ENCODE assay signal across 26 cellular contexts in the genomic region with DNA sequence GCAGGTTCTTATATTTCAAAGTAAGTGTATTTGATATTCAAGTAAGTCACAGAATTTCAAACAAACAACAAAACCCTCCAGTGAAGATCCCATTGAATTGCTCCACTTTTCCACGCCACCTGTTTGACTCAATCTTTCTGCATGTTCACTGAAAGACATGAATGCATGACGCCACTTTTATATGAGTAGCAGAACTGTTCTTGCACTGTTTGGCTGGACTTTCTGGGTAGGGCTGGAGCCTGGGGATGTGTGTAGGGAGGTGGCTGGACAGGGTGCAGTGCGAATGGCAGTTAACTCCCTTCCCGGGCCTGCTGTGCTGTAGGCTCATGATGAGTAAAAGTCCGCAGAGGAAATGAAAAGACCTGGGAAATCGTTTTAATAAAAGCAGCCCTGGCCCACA. TPM values are rescaled to one million over a fixed set of nuclear protein-coding genes. Genes with fewer than 3 reads are reported as not detected.
"Had no signal": no experiment of that assay in that cellular context is flagged by ENCODE, and none has a peak within 500 bp of the region (broad histone marks: within the 10 kb centered on the region; RNA-seq: fewer than 3 reads in every experiment).

No MANE protein-coding gene starts in this region.

- H3K27me3 ChIP-seq: hepatocyte, pancreas, tibial nerve, uterus had no signal

- H2AFZ ChIP-seq: hepatocyte had no signal

- H3K4me2 ChIP-seq: hepatocyte had no signal

- H3K4me1 Mint-ChIP-seq: mesothelial cell of epicardium; naive thymus-derived CD4-positive, alpha-beta T cell; stimulated activated memory B cell treated with anti-CD40 and anti-IgM and Interleukin-4, amounts not matched to agents 10 μg/mL and 1 μg/mL and 100 μg/mL, for 72 hours; stimulated activated naive CD8-positive, alpha-beta T cell treated with anti-CD3 and anti-CD28 coated beads, Interleukin-15, amount 100 ng/mL, for 72 hours had no signal

- H3K4me1 ChIP-seq: left ventricle myocardium inferior, prostate gland, tibial nerve, uterus had no signal

- H3K36me3 Mint-ChIP-seq: mesothelial cell of epicardium; naive thymus-derived CD4-positive, alpha-beta T cell; natural killer cell treated with Interleukin-12 subunit alpha and Interleukin-12 subunit beta and Interleukin-15 and Interleukin-18, amount 100 ng/mL, for 72 hours; stimulated activated memory B cell treated with anti-CD40 and anti-IgM and Interleukin-4, amounts not matched to agents 10 μg/mL and 1 μg/mL and 100 μg/mL, for 72 hours; type B pancreatic cell had no signal

- H3K4me3 ChIP-seq: hepatocyte, left ventricle myocardium inferior, lung, pancreas, prostate gland, tibial nerve, uterus had no signal

- H3K9me3 ChIP-seq: left ventricle myocardium inferior, pancreas, prostate gland, tibial nerve, uterus had no signal

- H3K9me3 Mint-ChIP-seq: mesothelial cell of epicardium; naive thymus-derived CD4-positive, alpha-beta T cell; natural killer cell treated with Interleukin-12 subunit alpha and Interleukin-12 subunit beta and Interleukin-15 and Interleukin-18, amount 100 ng/mL, for 72 hours; stimulated activated memory B cell treated with anti-CD40 and anti-IgM and Interleukin-4, amounts not matched to agents 10 μg/mL and 1 μg/mL and 100 μg/mL, for 72 hours; stimulated activated naive CD8-positive, alpha-beta T cell treated with anti-CD3 and anti-CD28 coated beads, Interleukin-15, amount 100 ng/mL, for 72 hours; type B pancreatic cell had no signal

- H3K27ac Mint-ChIP-seq: mesothelial cell of epicardium; naive thymus-derived CD4-positive, alpha-beta T cell; natural killer cell treated with Interleukin-12 subunit alpha and Interleukin-12 subunit beta and Interleukin-15 and Interleukin-18, amount 100 ng/mL, for 72 hours; stimulated activated memory B cell treated with anti-CD40 and anti-IgM and Interleukin-4, amounts not matched to agents 10 μg/mL and 1 μg/mL and 100 μg/mL, for 72 hours; stimulated activated naive CD8-positive, alpha-beta T cell treated with anti-CD3 and anti-CD28 coated beads, Interleukin-15, amount 100 ng/mL, for 72 hours; type B pancreatic cell had no signal

- H3K79me2 ChIP-seq: hepatocyte had no signal

- H3K4me3 Mint-ChIP-seq: mesothelial cell of epicardium; naive thymus-derived CD4-positive, alpha-beta T cell; natural killer cell treated with Interleukin-12 subunit alpha and Interleukin-12 subunit beta and Interleukin-15 and Interleukin-18, amount 100 ng/mL, for 72 hours; stimulated activated memory B cell treated with anti-CD40 and anti-IgM and Interleukin-4, amounts not matched to agents 10 μg/mL and 1 μg/mL and 100 μg/mL, for 72 hours; stimulated activated naive CD8-positive, alpha-beta T cell treated with anti-CD3 and anti-CD28 coated beads, Interleukin-15, amount 100 ng/mL, for 72 hours; type B pancreatic cell had no signal

- H3K27ac ChIP-seq: hepatocyte, left ventricle myocardium inferior, pancreas, prostate gland, tibial nerve, uterus had no signal

- H3K36me3 ChIP-seq: left ventricle myocardium inferior, pancreas, prostate gland, tibial nerve, uterus had no signal

- DNase-seq: islet precursor cell; left ventricle myocardium inferior; mesendoderm; naive thymus-derived CD4-positive, alpha-beta T cell; pancreas; posterior cingulate gyrus; retina; right cardiac atrium; small intestine; stimulated activated CD4-positive, alpha-beta T cell treated with anti-CD3 and anti-CD28 coated beads, Interleukin-1b, Interleukin-23, amount 100 ng/mL, for 48 hours; stimulated activated CD4-positive, alpha-beta T cell treated with anti-CD3 and anti-CD28 coated beads, Interleukin-2, amount 100 ng/mL, for 48 hours; stimulated activated CD4-positive, alpha-beta T cell treated with anti-CD3 and anti-CD28 coated beads, Interleukin-4, amount 100 ng/mL, for 4 hours; stimulated activated CD8-positive, alpha-beta memory T cell treated with anti-CD3 and anti-CD28 coated beads, Interleukin-4, amount 100 ng/mL, for 48 hours; stimulated activated naive CD4-positive, alpha-beta T cell treated with Interleukin-2 at 50 U/mL for 16 hours; stimulated activated naive CD8-positive, alpha-beta T cell treated with anti-CD3 and anti-CD28 coated beads, Interleukin-15, amount 100 ng/mL, for 72 hours; substantia nigra; uterus had no signal

- ATAC-seq: naive thymus-derived CD4-positive, alpha-beta T cell; natural killer cell treated with Interleukin-12 subunit alpha and Interleukin-12 subunit beta and Interleukin-15 and Interleukin-18, amount 100 ng/mL, for 72 hours; pancreas; right cardiac atrium; sciatic nerve; stimulated activated memory B cell treated with anti-CD40 and anti-IgM and Interleukin-4, amounts not matched to agents 10 μg/mL and 1 μg/mL and 100 μg/mL, for 72 hours; stimulated activated naive CD8-positive, alpha-beta T cell treated with anti-CD3 and anti-CD28 coated beads, Interleukin-15, amount 100 ng/mL, for 72 hours had no signal

RNA-seq across cellular contexts. Expression of a gene that starts 39.7 kb away (rescaled TPM):
- total RNA-seq: naive thymus-derived CD4-positive, alpha-beta T cell; natural killer cell treated with Interleukin-12 subunit alpha and Interleukin-12 subunit beta and Interleukin-15 and Interleukin-18, amount 100 ng/mL, for 72 hours had no signal
